ENCODE assay signal across 21 cellular contexts in the genomic region with DNA sequence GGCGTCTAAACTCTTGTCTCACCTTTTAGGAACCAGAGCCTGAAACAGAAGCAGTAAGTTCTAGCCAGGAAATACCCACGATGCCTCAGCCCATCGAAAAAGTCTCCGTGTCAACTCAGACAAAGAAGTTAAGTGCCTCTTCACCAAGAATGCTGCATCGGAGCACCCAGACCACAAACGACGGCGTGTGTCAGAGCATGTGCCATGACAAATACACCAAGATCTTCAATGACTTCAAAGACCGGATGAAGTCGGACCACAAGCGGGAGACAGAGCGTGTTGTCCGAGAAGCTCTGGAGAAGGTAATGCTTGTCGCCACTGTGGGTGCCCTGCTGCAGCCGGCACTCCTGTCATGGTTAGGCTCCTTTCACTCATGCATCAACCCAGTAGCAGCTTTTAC.
"Had no signal": no experiment of that assay in that cellular context is flagged by ENCODE, and none has a peak within 500 bp of the region (broad histone marks: within the 10 kb centered on the region; RNA-seq: fewer than 3 reads in every experiment).

No MANE protein-coding gene starts in this region.

- H3K4me3 Mint-ChIP-seq: activated CD4-positive, alpha-beta memory T cell treated with anti-CD3 and anti-CD28 coated beads, Interleukin-2, amount 10 ng/mL, durations not matched to agents 7 days and 5 days; activated CD4-positive, alpha-beta T cell treated with anti-CD3 and anti-CD28 coated beads for 36 hours; activated naive CD8-positive, alpha-beta T cell treated with anti-CD3 and anti-CD28 coated beads, Interleukin-2, amount 10 ng/mL, durations not matched to agents 7 days and 5 days; brain; T-cell had no signal

- ATAC-seq: activated CD4-positive, alpha-beta T cell treated with anti-CD3 and anti-CD28 coated beads for 36 hours; PC-3; T-cell had no signal

- H3K9me3 Mint-ChIP-seq: activated CD4-positive, alpha-beta memory T cell treated with anti-CD3 and anti-CD28 coated beads, Interleukin-2, amount 10 ng/mL, durations not matched to agents 7 days and 5 days; activated naive CD8-positive, alpha-beta T cell treated with anti-CD3 and anti-CD28 coated beads, Interleukin-2, amount 10 ng/mL, durations not matched to agents 7 days and 5 days; brain; T-cell had no signal

- H3K4me3 ChIP-seq: adrenal gland had no signal

- H3K27ac Mint-ChIP-seq: activated CD4-positive, alpha-beta memory T cell treated with anti-CD3 and anti-CD28 coated beads, Interleukin-2, amount 10 ng/mL, durations not matched to agents 7 days and 5 days; activated CD4-positive, alpha-beta T cell treated with anti-CD3 and anti-CD28 coated beads for 36 hours; activated naive CD8-positive, alpha-beta T cell treated with anti-CD3 and anti-CD28 coated beads, Interleukin-2, amount 10 ng/mL, durations not matched to agents 7 days and 5 days; brain; T-cell had no signal

- H3K4me1 ChIP-seq: adrenal gland had no signal

- H3K4me1 Mint-ChIP-seq: activated CD4-positive, alpha-beta memory T cell treated with anti-CD3 and anti-CD28 coated beads, Interleukin-2, amount 10 ng/mL, durations not matched to agents 7 days and 5 days; activated CD4-positive, alpha-beta T cell treated with anti-CD3 and anti-CD28 coated beads for 36 hours; activated naive CD8-positive, alpha-beta T cell treated with anti-CD3 and anti-CD28 coated beads, Interleukin-2, amount 10 ng/mL, durations not matched to agents 7 days and 5 days; brain; T-cell had no signal

- H3K27me3 ChIP-seq: adrenal gland had no signal

- DNase-seq: activated CD4-positive, alpha-beta memory T cell treated with anti-CD3 and anti-CD28 coated beads, Interleukin-2, amount 10 ng/mL, durations not matched to agents 7 days and 5 days; activated CD4-positive, alpha-beta T cell treated with anti-CD3 and anti-CD28 coated beads for 36 hours; activated CD4-positive, alpha-beta T cell treated with anti-CD3 and anti-CD28 coated beads, Interleukin-2, amount 50 U/mL, for 1 hour; activated CD8-positive, alpha-beta memory T cell treated with anti-CD3 and anti-CD28 coated beads, Interleukin-2, amount 50 U/mL, for 48 hours; activated naive CD4-positive, alpha-beta T cell treated with anti-CD3 and anti-CD28 coated beads, Interleukin-2, amount 50 U/mL, for 16 hours; activated naive CD8-positive, alpha-beta T cell treated with anti-CD3 and anti-CD28 coated beads, Interleukin-2, amount 10 ng/mL, durations not matched to agents 7 days and 5 days; activated T-cell treated with anti-CD3 and anti-CD28 coated beads, Interleukin-2, amount 50 U/mL, for 1 hour; adrenal gland; anterior cingulate cortex; Kasumi-1; KBM-7; NCI-H1105 treated with DMSO at 0.1 percent for 48 hours; NCI-H1436 treated with DMSO at 0.1 percent for 48 hours; NCI-H2081; NCI-H446; NCI-H524; PC-3; SIG-M5; T-cell; WERI-Rb-1 had no signal

- H3K9me3 ChIP-seq: adrenal gland had no signal

- H3K27me3 Mint-ChIP-seq: activated CD4-positive, alpha-beta memory T cell treated with anti-CD3 and anti-CD28 coated beads, Interleukin-2, amount 10 ng/mL, durations not matched to agents 7 days and 5 days; activated CD4-positive, alpha-beta T cell treated with anti-CD3 and anti-CD28 coated beads for 36 hours; activated naive CD8-positive, alpha-beta T cell treated with anti-CD3 and anti-CD28 coated beads, Interleukin-2, amount 10 ng/mL, durations not matched to agents 7 days and 5 days; brain; T-cell had no signal

- H3K27ac ChIP-seq: adrenal gland, WERI-Rb-1 had no signal
